25 cellular contexts compared by ENCODE assay signal in genomic region chr3:16182183-16182582, GRCh38. TPM values are rescaled to one million over a fixed set of nuclear protein-coding genes. Genes with fewer than 3 reads are reported as not detected.
DNase-seq lines count a peak whose midpoint lies in the region; ATAC-seq and TF ChIP-seq lines count a peak whose summit lies in the region.
"Had no signal": no experiment of that assay in that cellular context is flagged by ENCODE, and none has a peak within 500 bp of the region (broad histone marks: within the 10 kb centered on the region; RNA-seq: fewer than 3 reads in every experiment).

No MANE protein-coding gene starts in this region.

- CTCF ChIA-PET in IMR-90 (lab: Yijun Ruan, JAX), result no interaction called here

- peak overlapping the region; percentile 94; the same call in 2 of the 3 replicates for H2BK15ac ChIP-seq in IMR-90 (ENCODE audit: low read depth, low read length)

- H3K36me3 Mint-ChIP-seq in stimulated activated effector memory CD8-positive, alpha-beta T cell treated with anti-CD3 and anti-CD28 coated beads, Interleukin-12 subunit alpha, Interleukin-12 subunit beta, amount 100 ng/mL, for 72 hours, result no peaks in the 10 kb centered on the region
- H3K36me3 Mint-ChIP-seq in T-helper 17 cell (ENCODE audit: low read depth), result no peaks in the 10 kb centered on the region

- POLR2A ChIA-PET in IMR-90 (lab: Charles Lee; ENCODE audit: unreplicated experiment), result no interaction called here

- H3K79me1 ChIP-seq in IMR-90 (ENCODE audit: low read depth in 1 of 2, low read length in 2 of 2), result peaks cover 30 to 54% of the 10 kb centered on the region in 2 experiments

- peak overlapping the region; percentile 91 for H3K4ac ChIP-seq in IMR-90 (ENCODE audit: low read depth, low read length)

- peak overlapping the region; percentile 99 for H4K91ac ChIP-seq in IMR-90 (ENCODE audit: insufficient read depth, low read depth, low read length)

- H3K27ac ChIP-seq in IMR-90 (ENCODE audit: insufficient read depth, low read length), result no peak overlapping the region
- H3K27ac ChIP-seq in esophagus squamous epithelium, result peak overlapping the region in 3 of 4 donors; percentile 23 to 79 (median 67)
- H3K27ac ChIP-seq: adrenal gland, brain microvascular endothelial cell, heart left ventricle had no signal

- H3K36me3 ChIP-seq in IMR-90 (ENCODE audit: control insufficient read depth, insufficient read depth, low read length), result peaks cover 20% of the 10 kb centered on the region
- no peaks in the 10 kb centered on the region for H3K36me3 ChIP-seq in esophagus squamous epithelium
- H3K36me3 ChIP-seq: adrenal gland, brain microvascular endothelial cell, heart left ventricle had no signal

- in situ Hi-C loops in IMR-90 (cut with MboI; ENCODE audit: low sequenced_read_pairs), result loop anchor here (5.0 to 10.0 kb wide), 2 partner anchors 60 to 367 kb away; no protein-coding TSS in a partner anchor

- no peaks in the 10 kb centered on the region for H4K20me1 ChIP-seq in IMR-90 (ENCODE audit: insufficient read depth, low read length)

- H2BK5ac ChIP-seq in IMR-90 (ENCODE audit: low read depth, low read length, poor library complexity, severe bottlenecking), result peak overlapping the region; percentile 95

- peaks cover 19% of the 10 kb centered on the region for H3K27me3 Mint-ChIP-seq in T-helper 17 cell

- H3K4me1 Mint-ChIP-seq in stimulated activated effector memory CD8-positive, alpha-beta T cell treated with anti-CD3 and anti-CD28 coated beads, Interleukin-12 subunit alpha, Interleukin-12 subunit beta, amount 100 ng/mL, for 72 hours, result peaks cover 16% of the 10 kb centered on the region
- H3K4me1 Mint-ChIP-seq in T-helper 17 cell, result peaks cover 10% of the 10 kb centered on the region

- no peak overlapping the region for H3K4me3 Mint-ChIP-seq in stimulated activated effector memory CD8-positive, alpha-beta T cell treated with anti-CD3 and anti-CD28 coated beads, Interleukin-12 subunit alpha, Interleukin-12 subunit beta, amount 100 ng/mL, for 72 hours
- no peak overlapping the region for H3K4me3 Mint-ChIP-seq in T-helper 17 cell
- H3K4me3 Mint-ChIP-seq: activated CD4-positive, alpha-beta memory T cell treated with anti-CD3 and anti-CD28 coated beads, Interleukin-2, amount 10 ng/mL, durations not matched to agents 7 days and 5 days; CD4-positive, alpha-beta T cell; nephron progenitor cell had no signal

- H3K23ac ChIP-seq in IMR-90 (ENCODE audit: low read depth, low read length), result peak overlapping the region; percentile 28

- no peaks in the 10 kb centered on the region for H3K9me3 ChIP-seq in IMR-90 (ENCODE audit: control insufficient read depth, insufficient read depth, low read length)
- H3K9me3 ChIP-seq in esophagus squamous epithelium, result no peaks in the 10 kb centered on the region
- no peaks in the 10 kb centered on the region for H3K9me3 ChIP-seq in T-helper 17 cell (ENCODE audit: control insufficient read depth, low read length, poor library complexity, severe bottlenecking)
- H3K9me3 ChIP-seq: adrenal gland, heart left ventricle had no signal

- DNase-seq in EL, result peak; percentile 26
- peak; percentile 79 for DNase-seq in IMR-90
- DNase-seq in esophagus squamous epithelium (lab: John Stamatoyannopoulos, UW), result no peak
- no peak for DNase-seq in stimulated activated effector memory CD8-positive, alpha-beta T cell treated with anti-CD3 and anti-CD28 coated beads, Interleukin-12 subunit alpha, Interleukin-12 subunit beta, amount 100 ng/mL, for 72 hours (ENCODE audit: low spot score in 2 of 2)
- DNase-seq in MV-4-11 (lab: John Stamatoyannopoulos, UW), result no peak
- DNase-seq in T-helper 17 cell, result no peak
- no peak for DNase-seq in AG08396 (ENCODE audit: low spot score)
- DNase-seq: activated CD4-positive, alpha-beta memory T cell treated with anti-CD3 and anti-CD28 coated beads, Interleukin-2, amount 10 ng/mL, durations not matched to agents 7 days and 5 days; activated gamma-delta T cell; activated T-cell treated with anti-CD3 and anti-CD28 coated beads for 4 hours; brain microvascular endothelial cell; CD4-positive, alpha-beta T cell; DMS 273 treated with DMSO at 0.1 percent for 48 hours; heart left ventricle; left cardiac atrium; NCI-H1105; NCI-H1930; NCI-H524 treated with DMSO at 0.1 percent for 48 hours; nephron progenitor cell; T-helper 1 cell; trophoblast cell had no signal

- peak overlapping the region; percentile 94; the same call in 1 of the 2 replicates for H3K14ac ChIP-seq in IMR-90 (replicated peaks; ENCODE audit: low read depth, low read length)

- dilution Hi-C loops in IMR-90 (cut with HindIII; ENCODE audit: low sequenced_read_pairs, unreplicated experiment), result no loop called here

- H2AFZ ChIP-seq in IMR-90 (replicated peaks; ENCODE audit: low read length, poor library complexity), result no peak overlapping the region

- H3K18ac ChIP-seq in IMR-90 (ENCODE audit: low read depth, low read length), result peak overlapping the region; percentile 57; the same call in 1 of the 2 replicates

- H3K9ac ChIP-seq in IMR-90 (ENCODE audit: low read depth, low read length), result no peak overlapping the region

- H3K4me3 ChIP-seq in IMR-90 (ENCODE audit: insufficient read depth, low read depth, low read length), result no peak overlapping the region
- H3K4me3 ChIP-seq in esophagus squamous epithelium, result peak overlapping the region in 1 of 4 donors; percentile 12
- H3K4me3 ChIP-seq: adrenal gland, heart left ventricle, skin epidermis had no signal

- H3K56ac ChIP-seq in IMR-90 (ENCODE audit: extremely low read depth, insufficient read depth, low read length), result no peak overlapping the region

- no TSS peak for BruUV-seq in IMR-90 (replicated peaks; lab: Mats Ljungman, UMichigan)

- H3K4me1 ChIP-seq in IMR-90 (ENCODE audit: control insufficient read depth, insufficient read depth, low read length) (peaks cover 40% of the 10 kb centered on the region), esophagus squamous epithelium (peaks cover 0 to 46% (median 12%) of the 10 kb centered on the region in 3 donors)

- H3K27me3 ChIP-seq in IMR-90 (ENCODE audit: control insufficient read depth, insufficient read depth, low read length) (no peaks in the 10 kb centered on the region), esophagus squamous epithelium (peaks cover 0 to 36% (median 0%) of the 10 kb centered on the region in 4 donors)
- H3K27me3 ChIP-seq: adrenal gland, brain microvascular endothelial cell, heart left ventricle had no signal

- WGBS in IMR-90 (ENCODE audit: extremely low coverage in 2 of 2, insufficient read length in 1 of 2), 2 experiments, result no CpG with 5 or more reads among the region's 2 CpGs
- 61 to 63% methylated on average over 2 of the region's 2 CpGs for WGBS in esophagus squamous epithelium, 2 donors

- H3K9me3 Mint-ChIP-seq in stimulated activated effector memory CD8-positive, alpha-beta T cell treated with anti-CD3 and anti-CD28 coated beads, Interleukin-12 subunit alpha, Interleukin-12 subunit beta, amount 100 ng/mL, for 72 hours, result no peaks in the 10 kb centered on the region
- H3K9me3 Mint-ChIP-seq: activated CD4-positive, alpha-beta memory T cell treated with anti-CD3 and anti-CD28 coated beads, Interleukin-2, amount 10 ng/mL, durations not matched to agents 7 days and 5 days; CD4-positive, alpha-beta T cell; nephron progenitor cell had no signal

- TF ChIP-seq POLR2A in IMR-90 (IDR thresholded peaks at IDR 0.05; ENCODE audit: low read depth, low read length) (no peak), esophagus squamous epithelium (IDR thresholded peaks at IDR 0.05) (no peak)

- peak overlapping the region; percentile 17 for H2AK9ac ChIP-seq in IMR-90 (replicated peaks; ENCODE audit: low read depth, low read length, poor library complexity)

- H4K8ac ChIP-seq in IMR-90 (ENCODE audit: low read depth in 2 of 2, low read length in 2 of 2), result peak overlapping the region; percentile 41 to 57

- H3K27ac Mint-ChIP-seq in stimulated activated effector memory CD8-positive, alpha-beta T cell treated with anti-CD3 and anti-CD28 coated beads, Interleukin-12 subunit alpha, Interleukin-12 subunit beta, amount 100 ng/mL, for 72 hours, result no peak overlapping the region
- H3K27ac Mint-ChIP-seq in T-helper 17 cell, result no peak overlapping the region
- H3K27ac Mint-ChIP-seq: activated CD4-positive, alpha-beta memory T cell treated with anti-CD3 and anti-CD28 coated beads, Interleukin-2, amount 10 ng/mL, durations not matched to agents 7 days and 5 days; CD4-positive, alpha-beta T cell; nephron progenitor cell had no signal

- H2BK20ac ChIP-seq in IMR-90 (ENCODE audit: low read depth, low read length), result peak overlapping the region; percentile 86

- TF ChIP-seq CTCF in IMR-90 (conservative IDR thresholded peaks at IDR 0.05; ENCODE audit: low read depth, low read length) (no peak), esophagus squamous epithelium (IDR thresholded peaks at IDR 0.05) (no peak)

- peak overlapping the region; percentile 84 for H2BK120ac ChIP-seq in IMR-90 (ENCODE audit: low read depth, low read length)

- peak overlapping the region; percentile 93 for H2AK5ac ChIP-seq in IMR-90 (ENCODE audit: low read depth, low read length)

- ATAC-seq in IMR-90 (ENCODE audit: low read depth) (no peak), T-helper 17 cell (no peak)
- ATAC-seq in stimulated activated effector memory CD8-positive, alpha-beta T cell treated with anti-CD3 and anti-CD28 coated beads, Interleukin-12 subunit alpha, Interleukin-12 subunit beta, amount 100 ng/mL, for 72 hours, result peak; percentile 49
- ATAC-seq: activated CD4-positive, CD25-positive, alpha-beta regulatory T cell treated with anti-CD3 and anti-CD28 coated beads, Interleukin-2, amount 50 U/mL, for 24 hours had no signal

- intact Hi-C loops in IMR-90 (cut with micrococcal nuclease), result loop anchor here (2.0 to 5.0 kb wide), 2 partner anchors 59 to 550 kb away; no protein-coding TSS in a partner anchor
- intact Hi-C loops in esophagus squamous epithelium (cut with DNase I), result no loop called here

- TF ChIP-seq RAD21 in IMR-90 (IDR thresholded peaks at IDR 0.05; ENCODE audit: low read length), result 0 out of 2 replicates have a peak, but pooled peaks have one; percentile 3

- no peak overlapping the region for H3K4me2 ChIP-seq in IMR-90 (ENCODE audit: low read depth, low read length)

- H3K9me1 ChIP-seq in IMR-90 (ENCODE audit: insufficient read depth, low read length), result peaks cover 50% of the 10 kb centered on the region

- H4K5ac ChIP-seq in IMR-90 (ENCODE audit: low read depth, low read length), result peak overlapping the region; percentile 10; the same call in 1 of the 2 replicates

TF ChIP-seq in IMR-90, 13 proteins besides CTCF, POLR2A, EP300 and RAD21 (continues in another document):
- TF ChIP-seq RCOR1 (IDR thresholded peaks at IDR 0.05; ENCODE audit: insufficient replicate concordance, low read length) (no peak), MAFK (IDR thresholded peaks at IDR 0.05; ENCODE audit: low read depth, low read length) (no peak), RFX5 (IDR thresholded peaks at IDR 0.05; ENCODE audit: low read depth, low read length) (no peak), BHLHE40 (IDR thresholded peaks at IDR 0.05; ENCODE audit: low read depth, low read length) (no peak), CEBPB (IDR thresholded peaks at IDR 0.05; ENCODE audit: low read depth, low read length) (no peak)

RNA-seq across cellular contexts. Expression of gene GALNT15, which starts 7.7 kb away (rescaled TPM):
- total RNA-seq in IMR-90 (2012; rRNA removed) (14.7 and 19.7 TPM in 2 replicates), esophagus squamous epithelium (100 to 1,000 TPM in 1 of 4 donors, 10 to 100 TPM in 1, 1 to 10 TPM in 2; 4.6 to 117 (median 35.6) TPM), T-helper 17 cell (under 1 TPM in 1 of 2 donors, not detected in 1; 0.42 TPM)
- 11.0 and 12.8 TPM in 2 replicates for polyA plus RNA-seq in IMR-90 (2012; rRNA removed)
- 8.5 and 15.7 TPM in 2 replicates for polyA plus RNA-seq in IMR-90 (2012; cell fraction: cytosol; rRNA removed)
- polyA plus RNA-seq in IMR-90 (2012; cell fraction: nucleus; rRNA removed; ENCODE audit: low replicate concordance), result 7.3 and 8.8 TPM in 2 replicates
- total RNA-seq: activated CD4-positive, alpha-beta memory T cell treated with anti-CD3 and anti-CD28 coated beads, Interleukin-2, amount 10 ng/mL, durations not matched to agents 7 days and 5 days; CD4-positive, alpha-beta T cell; H1 had no signal

Comparison
In these comparisons a context has a peak if more than half of its experiments do, and no peak if none do; other contexts are left out.
1. DNase-seq: peak in EL (single experiment) and IMR-90 (single experiment); none in esophagus squamous epithelium (single experiment), stimulated activated effector memory CD8-positive, alpha-beta T cell treated with anti-CD3 and anti-CD28 coated beads, Interleukin-12 subunit alpha, Interleukin-12 subunit beta, amount 100 ng/mL, for 72 hours (0 of 2), MV-4-11 (single experiment), T-helper 17 cell (0 of 3) and AG08396 (single experiment).